Comparison of ENCODE assay signal across 10 cellular contexts in genomic region chr20:59043698-59044097, GRCh38. TPM values are rescaled to one million over a fixed set of nuclear protein-coding genes. Genes with fewer than 3 reads are reported as not detected.
A peak's percentile ranks its signal among the peaks of the same experiment; 100 is the strongest.
DNase-seq lines count a peak whose midpoint lies in the region; ATAC-seq, FAIRE-seq and TF ChIP-seq lines count a peak whose summit lies in the region.
"Had no signal": no experiment of that assay in that cellular context is flagged by ENCODE, and none has a peak within 500 bp of the region (broad histone marks: within the 10 kb centered on the region; RNA-seq: fewer than 3 reads in every experiment).

No MANE protein-coding gene starts in this region.

- CTCF ChIA-PET in K562 (lab: Yijun Ruan, JAX; ENCODE audit: low intra/inter-chr PET ratio) (no interaction called here), HepG2 (lab: Yijun Ruan, JAX; ENCODE audit: low intra/inter-chr PET ratio, low total read pairs) (no interaction called here)

- H3K4me3 ChIP-seq in MG63: no peak overlapping the region
- no peak overlapping the region for H3K4me3 ChIP-seq in K562
- no peak overlapping the region for H3K4me3 ChIP-seq in parathyroid adenoma (ENCODE audit: low read depth, low read length)
- no peak overlapping the region for H3K4me3 ChIP-seq in HepG2 (replicated peaks in 1 of 3; ENCODE audit: insufficient read depth in 1 of 3, low read depth in 2 of 3, low read length in 3 of 3)
- H3K4me3 ChIP-seq: body of pancreas had no signal

- TF ChIP-seq RAD21 in K562 (CRISPR knock-in tag; conservative IDR thresholded peaks at IDR 0.05 in 1 of 2, IDR thresholded peaks at IDR 0.05 in 1 of 2): no peak
- no peak for TF ChIP-seq RAD21 in HepG2 (CRISPR knock-in tag; IDR thresholded peaks at IDR 0.05)

- H3K36me3 ChIP-seq in MG63 (peaks cover 27% of the 10 kb centered on the region), K562 (ENCODE audit: control insufficient read depth, insufficient read depth, low read length) (peaks cover 24% of the 10 kb centered on the region), parathyroid adenoma (ENCODE audit: control insufficient read depth, insufficient read depth, low read length) (no peaks in the 10 kb centered on the region), HepG2 (replicated peaks in 1 of 2; ENCODE audit: control insufficient read depth in 1 of 2, insufficient read depth in 2 of 2, low read length in 2 of 2) (no peaks in the 10 kb centered on the region)

- ATAC-seq in K562 (no peak), HepG2 (no peak), HG02759 (IDR thresholded peaks at IDR 0.05; ENCODE audit: unreplicated experiment) (no peak)

- H3K9ac ChIP-seq in K562 (ENCODE audit: insufficient read depth in 1 of 2, low read depth in 2 of 2, low read length in 2 of 2) (no peak overlapping the region), parathyroid adenoma (no peak overlapping the region), HepG2 (ENCODE audit: insufficient read depth, low read depth, low read length) (no peak overlapping the region)

- H3K4me2 ChIP-seq in K562 (ENCODE audit: insufficient read depth, low read length): no peak overlapping the region
- H3K4me2 ChIP-seq in parathyroid adenoma (ENCODE audit: low read length): no peak overlapping the region
- no peak overlapping the region for H3K4me2 ChIP-seq in HepG2 (ENCODE audit: low read depth, low read length)

- FAIRE-seq in K562 (lab: Jason Lieb, UNC) (no peak), HepG2 (lab: Jason Lieb, UNC) (no peak)

- WGBS in K562 (ENCODE audit: insufficient coverage, low coverage, missing lambda C conversion rate): 52% methylated on average over 3 of the region's 3 CpGs
- WGBS in HepG2 (ENCODE audit: low lambda C conversion rate): 51% methylated on average over 3 of the region's 3 CpGs

- H2AFZ ChIP-seq in K562 (ENCODE audit: low read depth, low read length) (peak overlapping the region; percentile 99), parathyroid adenoma (peak overlapping the region; percentile 81), HepG2 (ENCODE audit: low read length) (no peak overlapping the region)

- in situ Hi-C loops in K562 (cut with MboI): no loop called here
- in situ Hi-C loops in HepG2 (cut with HindIII; ENCODE audit: extremely low pct_ligation_motif_present, low pct_unique_long_range_greater_than_20kb): no loop called here
- in situ Hi-C loops in KBM-7 (cut with MboI; ENCODE audit: low pct_unique_long_range_greater_than_20kb, low sequenced_read_pairs): no loop called here

- H3K79me2 ChIP-seq in K562 (ENCODE audit: control insufficient read depth, insufficient read depth, low read length) (peaks cover 44% of the 10 kb centered on the region), parathyroid adenoma (peaks cover 19% of the 10 kb centered on the region), HepG2 (ENCODE audit: insufficient read depth, low read length) (peaks cover 21% of the 10 kb centered on the region)

- intact Hi-C loops in K562 (cut with micrococcal nuclease): no loop called here
- intact Hi-C loops in HepG2 (cut with micrococcal nuclease; ENCODE audit: unreplicated experiment): no loop called here

- TF ChIP-seq POLR2A in K562 (conservative IDR thresholded peaks at IDR 0.05) (no peak), HepG2 (IDR thresholded peaks at IDR 0.05; ENCODE audit: insufficient read depth in 1 of 2, low read depth in 2 of 2, low read length in 2 of 2) (no peak)

- H4K20me1 ChIP-seq in K562 (replicated peaks; ENCODE audit: control insufficient read depth, insufficient read depth, low read length) (peaks cover 5% of the 10 kb centered on the region), HepG2 (ENCODE audit: insufficient read depth, low read length) (no peaks in the 10 kb centered on the region)

- POLR2A ChIA-PET in K562 (lab: Yijun Ruan, JAX) (interaction anchor here (1.0 to 4.5 kb wide), 5 partner anchors 8 to 62 kb away, joined by 3 to 28 read pairs (median 3); partner anchors contain the start of gene ATP5F1E), HepG2 (lab: Yijun Ruan, JAX) (interaction anchor here (3.0 kb wide), 1 partner anchor 12 kb away, joined by 21 read pairs; the partner anchor contains the start of gene ATP5F1E)

- DNase-seq in DMS79 (lab: John Stamatoyannopoulos, UW): peak; percentile 25
- DNase-seq in MG63: peak; percentile 16
- no peak for DNase-seq in K562 (ENCODE audit: extremely low read depth in 1 of 4, low spot score in 3 of 4)
- DNase-seq in HepG2 (ENCODE audit: low spot score): no peak
- DNase-seq in activated gamma-delta T cell treated with Interleukin-2 at 50 U/mL for 16 hours: no peak
- DNase-seq in KBM-7: no peak
- DNase-seq: body of pancreas had no signal

- TF ChIP-seq CTCF in K562 (IDR thresholded peaks at IDR 0.05 in 2 of 3, conservative IDR thresholded peaks at IDR 0.05 in 1 of 3; ENCODE audit: insufficient read depth in 2 of 3, low read depth in 1 of 3, low read length in 3 of 3) (no peak), parathyroid adenoma (IDR thresholded peaks at IDR 0.05) (no peak), HepG2 (CRISPR knock-in tag; IDR thresholded peaks at IDR 0.05) (no peak)

- no peak overlapping the region for H3K27ac ChIP-seq in K562 (ENCODE audit: extremely low read depth, low read depth, low read length)
- H3K27ac ChIP-seq in parathyroid adenoma: peak overlapping the region; percentile 62
- no peak overlapping the region for H3K27ac ChIP-seq in HepG2 (ENCODE audit: extremely low read length, insufficient read depth, low read length)

- no TSS peak for BruUV-seq in K562 (replicated peaks; lab: Mats Ljungman, UMichigan)
- no TSS peak for BruUV-seq in HepG2 (replicated peaks; lab: Mats Ljungman, UMichigan)

- H3K27me3 ChIP-seq in MG63 (no peaks in the 10 kb centered on the region), K562 (ENCODE audit: control insufficient read depth in 2 of 2, insufficient read depth in 2 of 2, low read length in 2 of 2) (no peaks in the 10 kb centered on the region), parathyroid adenoma (ENCODE audit: control insufficient read depth, insufficient read depth, low read length) (no peaks in the 10 kb centered on the region), HepG2 (ENCODE audit: control insufficient read depth in 1 of 2, insufficient read depth in 2 of 2, low read length in 2 of 2) (peaks cover 2 to 3% of the 10 kb centered on the region in 2 experiments; a peak in 2 of 5 replicates)
- H3K27me3 ChIP-seq: body of pancreas had no signal

- H3K4me1 ChIP-seq in K562 (replicated peaks in 1 of 2; ENCODE audit: control insufficient read depth in 2 of 2, insufficient read depth in 2 of 2, low read length in 2 of 2): peaks cover 12 to 29% of the 10 kb centered on the region in 2 experiments; a peak in 4 of 5 replicates
- peaks cover 2% of the 10 kb centered on the region for H3K4me1 ChIP-seq in parathyroid adenoma
- H3K4me1 ChIP-seq in HepG2 (ENCODE audit: insufficient read depth, low read length): peaks cover 33% of the 10 kb centered on the region

- H3K9me3 ChIP-seq in MG63 (no peaks in the 10 kb centered on the region), K562 (replicated peaks; ENCODE audit: control insufficient read depth, insufficient read depth, low read depth, low read length) (no peaks in the 10 kb centered on the region), parathyroid adenoma (ENCODE audit: control insufficient read depth, low read length) (no peaks in the 10 kb centered on the region), HepG2 (ENCODE audit: low read length) (no peaks in the 10 kb centered on the region)
- H3K9me3 ChIP-seq: body of pancreas had no signal

- TF ChIP-seq EP300 in K562 (IDR thresholded peaks at IDR 0.05; ENCODE audit: low read length) (no peak), HepG2 (IDR thresholded peaks at IDR 0.05; ENCODE audit: low read depth in 2 of 2, low read length in 2 of 2) (no peak), HepG2 (CRISPR knock-in tag; IDR thresholded peaks at IDR 0.05; ENCODE audit: borderline replicate concordance) (no peak)

- H3K9me1 ChIP-seq in K562 (ENCODE audit: control insufficient read depth, insufficient read depth, low read length): peaks cover 4% of the 10 kb centered on the region

RNA-seq across cellular contexts. Expression of gene PRELID3B, which starts 1.1 kb away (rescaled TPM):
- total RNA-seq in MG63 (2014; rRNA removed; shearing (Covaris generic); ENCODE audit: low replicate concordance): 177 and 205 TPM in 2 replicates
- total RNA-seq in K562 (2011; cell fraction: chromatin; rRNA removed; ENCODE audit: low replicate concordance): 17.7 and 24.8 TPM in 2 replicates
- 16.8 and 22.2 TPM in 2 replicates for total RNA-seq in K562 (2011; cell fraction: nucleolus; rRNA removed)
- total RNA-seq in K562 (2011; cell fraction: nucleoplasm; rRNA removed): 28.7 and 35.0 TPM in 2 replicates
- total RNA-seq in K562 (2014; rRNA removed) (90.3 and 96.8 TPM in 2 replicates), K562 (2014; rRNA removed; fragmentation: Illumina TruSeq; extraction: Trizol) (136 and 140 TPM in 2 replicates), K562 (2015; rRNA removed; fragmentation: Illumina TruSeq; extraction: Trizol) (112 and 120 TPM in 2 replicates), K562 (2021) (99.5 and 105 TPM in 2 replicates), HepG2 (2016; rRNA removed; fragmentation: Illumina TruSeq; extraction: Trizol) (42.6 and 59.8 TPM in 2 replicates)
- polyA plus RNA-seq in K562 (2011; rRNA removed) (83.6 and 96.0 TPM in 2 replicates), K562 (2014; fragmentation: Illumina TruSeq; extraction: Trizol) (91.7 and 101 TPM in 2 replicates), K562 (2014; fragmentation: Nextera tagmentation; extraction: Ambion mirVana) (100 to 1,000 TPM; 156 to 186 TPM), K562 (2014; rRNA removed) (77.0 and 81.2 TPM in 2 replicates), HepG2 (2011; rRNA removed) (19.5 and 23.3 TPM in 2 replicates)
- polyA plus RNA-seq in K562 (2011; cell fraction: cytosol; rRNA removed): 20.1 and 42.7 TPM in 2 replicates
- polyA plus RNA-seq in K562 (2011; cell fraction: nucleus; rRNA removed): 74.4 and 76.8 TPM in 2 replicates
- polyA plus RNA-seq in K562 (2012): 58.3 and 91.4 TPM in 2 replicates
- polyA minus RNA-seq in K562 (2011; rRNA and poly(A)+ RNA removed): 151 and 154 TPM in 2 replicates
- polyA minus RNA-seq in K562 (2011; cell fraction: cytosol; rRNA and poly(A)+ RNA removed): 93.2 and 97.4 TPM in 2 replicates
- 28.1 and 43.1 TPM in 2 replicates for polyA minus RNA-seq in K562 (2011; cell fraction: nucleus; rRNA and poly(A)+ RNA removed)
- total RNA-seq in HepG2 (2016; cell fraction: cytosol; rRNA removed; fragmentation: Illumina TruSeq; extraction: Trizol; ENCODE audit: low read depth): 19.8 and 23.7 TPM in 2 replicates
- total RNA-seq in HepG2 (2016; cell fraction: insoluble cytoplasmic fraction; rRNA removed; fragmentation: Illumina TruSeq; extraction: Trizol): 40.7 and 62.3 TPM in 2 replicates
- total RNA-seq in HepG2 (2016; cell fraction: membrane; rRNA removed; fragmentation: Illumina TruSeq; extraction: Trizol): 47.0 and 50.1 TPM in 2 replicates
- 15.4 and 21.0 TPM in 2 replicates for total RNA-seq in HepG2 (2016; cell fraction: nucleus; rRNA removed; fragmentation: Illumina TruSeq; extraction: Trizol)
- polyA plus RNA-seq in HepG2 (2011; cell fraction: cytosol; rRNA removed): 7.1 and 11.2 TPM in 2 replicates
- 6.0 and 7.6 TPM in 2 replicates for polyA plus RNA-seq in HepG2 (2011; cell fraction: nucleus; rRNA removed)
- polyA plus RNA-seq in HepG2 (2012): 17.6 and 21.3 TPM in 2 replicates
- polyA plus RNA-seq in HepG2 (2016; cell fraction: cytosol; fragmentation: Illumina TruSeq; extraction: Trizol; ENCODE audit: low read depth): 16.2 and 20.1 TPM in 2 replicates
- polyA plus RNA-seq in HepG2 (2016; cell fraction: insoluble cytoplasmic fraction; fragmentation: Illumina TruSeq; extraction: Trizol; ENCODE audit: low read depth): 46.4 and 46.8 TPM in 2 replicates
- polyA plus RNA-seq in HepG2 (2016; cell fraction: membrane; fragmentation: Illumina TruSeq; extraction: Trizol; ENCODE audit: low read depth): 29.0 and 30.9 TPM in 2 replicates
- polyA plus RNA-seq in HepG2 (2016; cell fraction: nucleus; fragmentation: Illumina TruSeq; extraction: Trizol; ENCODE audit: insufficient read depth, low read depth): 22.7 and 25.0 TPM in 2 replicates
- 35.2 and 278 TPM in 2 replicates for polyA minus RNA-seq in HepG2 (2011; rRNA and poly(A)+ RNA removed; ENCODE audit: low replicate concordance)
- 23.0 and 32.6 TPM in 2 replicates for polyA minus RNA-seq in HepG2 (2011; cell fraction: cytosol; rRNA and poly(A)+ RNA removed)
- polyA minus RNA-seq in HepG2 (2011; cell fraction: nucleus; rRNA and poly(A)+ RNA removed): 9.5 and 14.8 TPM in 2 replicates

RNA-seq across cellular contexts. Expression of gene ATP5F1E, which starts 11.6 kb away (rescaled TPM):
- total RNA-seq in MG63 (2014; rRNA removed; shearing (Covaris generic); ENCODE audit: low replicate concordance): 32.4 and 44.2 TPM in 2 replicates
- total RNA-seq in K562 (2011; cell fraction: chromatin; rRNA removed; ENCODE audit: low replicate concordance): 19.6 and 60.1 TPM in 2 replicates
- total RNA-seq in K562 (2011; cell fraction: nucleolus; rRNA removed): 23.8 and 27.5 TPM in 2 replicates
- total RNA-seq in K562 (2011; cell fraction: nucleoplasm; rRNA removed): 49.5 and 88.6 TPM in 2 replicates
- total RNA-seq in K562 (2014; rRNA removed) (49.4 and 64.1 TPM in 2 replicates), K562 (2014; rRNA removed; fragmentation: Illumina TruSeq; extraction: Trizol) (113 and 123 TPM in 2 replicates), K562 (2015; rRNA removed; fragmentation: Illumina TruSeq; extraction: Trizol) (98.7 and 109 TPM in 2 replicates), K562 (2021) (125 and 146 TPM in 2 replicates), HepG2 (2016; rRNA removed; fragmentation: Illumina TruSeq; extraction: Trizol) (134 and 163 TPM in 2 replicates)
- polyA plus RNA-seq in K562 (2011; rRNA removed) (140 and 167 TPM in 2 replicates), K562 (2014; fragmentation: Illumina TruSeq; extraction: Trizol) (60.3 and 67.7 TPM in 2 replicates), K562 (2014; fragmentation: Nextera tagmentation; extraction: Ambion mirVana) (100 to 1,000 TPM; 161 to 162 TPM), K562 (2014; rRNA removed) (109 and 117 TPM in 2 replicates), HepG2 (2011; rRNA removed) (99.9 and 121 TPM in 2 replicates)
- polyA plus RNA-seq in K562 (2011; cell fraction: cytosol; rRNA removed): 16.9 and 37.2 TPM in 2 replicates
- 32.8 and 51.1 TPM in 2 replicates for polyA plus RNA-seq in K562 (2011; cell fraction: nucleus; rRNA removed)
- 66.6 and 187 TPM in 2 replicates for polyA plus RNA-seq in K562 (2012)
- polyA minus RNA-seq in K562 (2011; rRNA and poly(A)+ RNA removed): 36.3 and 47.6 TPM in 2 replicates
- 19.7 and 24.7 TPM in 2 replicates for polyA minus RNA-seq in K562 (2011; cell fraction: cytosol; rRNA and poly(A)+ RNA removed)
- 53.0 and 99.3 TPM in 2 replicates for polyA minus RNA-seq in K562 (2011; cell fraction: nucleus; rRNA and poly(A)+ RNA removed)
- 136 and 187 TPM in 2 replicates for total RNA-seq in HepG2 (2016; cell fraction: cytosol; rRNA removed; fragmentation: Illumina TruSeq; extraction: Trizol; ENCODE audit: low read depth)
- 135 and 172 TPM in 2 replicates for total RNA-seq in HepG2 (2016; cell fraction: insoluble cytoplasmic fraction; rRNA removed; fragmentation: Illumina TruSeq; extraction: Trizol)
- 188 and 230 TPM in 2 replicates for total RNA-seq in HepG2 (2016; cell fraction: membrane; rRNA removed; fragmentation: Illumina TruSeq; extraction: Trizol)
- total RNA-seq in HepG2 (2016; cell fraction: nucleus; rRNA removed; fragmentation: Illumina TruSeq; extraction: Trizol): 74.5 and 76.2 TPM in 2 replicates
- polyA plus RNA-seq in HepG2 (2011; cell fraction: cytosol; rRNA removed): 40.4 and 46.7 TPM in 2 replicates
- 11.8 and 17.3 TPM in 2 replicates for polyA plus RNA-seq in HepG2 (2011; cell fraction: nucleus; rRNA removed)
- polyA plus RNA-seq in HepG2 (2012): 85.8 and 145 TPM in 2 replicates
- polyA plus RNA-seq in HepG2 (2016; cell fraction: cytosol; fragmentation: Illumina TruSeq; extraction: Trizol; ENCODE audit: low read depth): 146 and 191 TPM in 2 replicates
- 167 and 175 TPM in 2 replicates for polyA plus RNA-seq in HepG2 (2016; cell fraction: insoluble cytoplasmic fraction; fragmentation: Illumina TruSeq; extraction: Trizol; ENCODE audit: low read depth)
- polyA plus RNA-seq in HepG2 (2016; cell fraction: membrane; fragmentation: Illumina TruSeq; extraction: Trizol; ENCODE audit: low read depth): 151 and 201 TPM in 2 replicates
- polyA plus RNA-seq in HepG2 (2016; cell fraction: nucleus; fragmentation: Illumina TruSeq; extraction: Trizol; ENCODE audit: insufficient read depth, low read depth): 88.7 and 95.7 TPM in 2 replicates
- 19.0 and 25.4 TPM in 2 replicates for polyA minus RNA-seq in HepG2 (2011; rRNA and poly(A)+ RNA removed; ENCODE audit: low replicate concordance)
- 21.2 and 23.6 TPM in 2 replicates for polyA minus RNA-seq in HepG2 (2011; cell fraction: cytosol; rRNA and poly(A)+ RNA removed)
- polyA minus RNA-seq in HepG2 (2011; cell fraction: nucleus; rRNA and poly(A)+ RNA removed): 61.4 and 62.2 TPM in 2 replicates

RNA-seq across cellular contexts. Expression of gene TUBB1, which starts 24.5 kb away (rescaled TPM):
- total RNA-seq in MG63 (2014; rRNA removed; shearing (Covaris generic); ENCODE audit: low replicate concordance): not detected in 2 replicates
- 1.4 and 3.2 TPM in 2 replicates for total RNA-seq in K562 (2011; cell fraction: chromatin; rRNA removed; ENCODE audit: low replicate concordance)
- 1.7 and 2.1 TPM in 2 replicates for total RNA-seq in K562 (2011; cell fraction: nucleolus; rRNA removed)
- 2.0 and 2.8 TPM in 2 replicates for total RNA-seq in K562 (2011; cell fraction: nucleoplasm; rRNA removed)
- total RNA-seq in K562 (2014; rRNA removed) (1.7 and 2.1 TPM in 2 replicates), K562 (2014; rRNA removed; fragmentation: Illumina TruSeq; extraction: Trizol) (2.3 and 2.8 TPM in 2 replicates), K562 (2015; rRNA removed; fragmentation: Illumina TruSeq; extraction: Trizol) (2.0 and 2.4 TPM in 2 replicates), K562 (2021) (1.9 and 3.9 TPM in 2 replicates), HepG2 (2016; rRNA removed; fragmentation: Illumina TruSeq; extraction: Trizol) (0.11 and 0.17 TPM in 2 replicates)
- polyA plus RNA-seq in K562 (2011; rRNA removed) (1.1 and 3.6 TPM in 2 replicates), K562 (2014; fragmentation: Illumina TruSeq; extraction: Trizol) (3.1 and 4.1 TPM in 2 replicates), K562 (2014; fragmentation: Nextera tagmentation; extraction: Ambion mirVana) (1 to 10 TPM; 1.5 to 1.6 TPM), K562 (2014; rRNA removed) (1.9 and 3.0 TPM in 2 replicates), HepG2 (2011; rRNA removed) (51.5 and 57.6 TPM in 2 replicates)
- polyA plus RNA-seq in K562 (2011; cell fraction: cytosol; rRNA removed): 0.69 and 3.4 TPM in 2 replicates
- polyA plus RNA-seq in K562 (2011; cell fraction: nucleus; rRNA removed): 0.51 and 1.8 TPM in 2 replicates
- polyA plus RNA-seq in K562 (2012): 2.3 and 3.8 TPM in 2 replicates
- 1.6 and 4.3 TPM in 2 replicates for polyA minus RNA-seq in K562 (2011; rRNA and poly(A)+ RNA removed)
- 0.64 and 1.7 TPM in 2 replicates for polyA minus RNA-seq in K562 (2011; cell fraction: cytosol; rRNA and poly(A)+ RNA removed)
- polyA minus RNA-seq in K562 (2011; cell fraction: nucleus; rRNA and poly(A)+ RNA removed): 0.89 and 1.3 TPM in 2 replicates
- total RNA-seq in HepG2 (2016; cell fraction: cytosol; rRNA removed; fragmentation: Illumina TruSeq; extraction: Trizol; ENCODE audit: low read depth): not detected in 2 replicates
- total RNA-seq in HepG2 (2016; cell fraction: insoluble cytoplasmic fraction; rRNA removed; fragmentation: Illumina TruSeq; extraction: Trizol): 0.17 and 0.25 TPM in 2 replicates
- total RNA-seq in HepG2 (2016; cell fraction: membrane; rRNA removed; fragmentation: Illumina TruSeq; extraction: Trizol): 0.07 TPM in 1 of 2 replicates, not detected in the other
- total RNA-seq in HepG2 (2016; cell fraction: nucleus; rRNA removed; fragmentation: Illumina TruSeq; extraction: Trizol): 0.09 and 0.16 TPM in 2 replicates
- 32.3 and 32.4 TPM in 2 replicates for polyA plus RNA-seq in HepG2 (2011; cell fraction: cytosol; rRNA removed)
- 71.8 and 73.9 TPM in 2 replicates for polyA plus RNA-seq in HepG2 (2011; cell fraction: nucleus; rRNA removed)
- 7.2 and 22.3 TPM in 2 replicates for polyA plus RNA-seq in HepG2 (2012)
- 0.03 TPM in 1 of 2 replicates, not detected in the other for polyA plus RNA-seq in HepG2 (2016; cell fraction: cytosol; fragmentation: Illumina TruSeq; extraction: Trizol; ENCODE audit: low read depth)
- polyA plus RNA-seq in HepG2 (2016; cell fraction: insoluble cytoplasmic fraction; fragmentation: Illumina TruSeq; extraction: Trizol; ENCODE audit: low read depth): 0.23 and 0.33 TPM in 2 replicates
- 0.05 and 0.07 TPM in 2 replicates for polyA plus RNA-seq in HepG2 (2016; cell fraction: membrane; fragmentation: Illumina TruSeq; extraction: Trizol; ENCODE audit: low read depth)
- 0.33 and 0.59 TPM in 2 replicates for polyA plus RNA-seq in HepG2 (2016; cell fraction: nucleus; fragmentation: Illumina TruSeq; extraction: Trizol; ENCODE audit: insufficient read depth, low read depth)
- 47.0 TPM in 1 of 2 replicates, not detected in the other for polyA minus RNA-seq in HepG2 (2011; rRNA and poly(A)+ RNA removed; ENCODE audit: low replicate concordance)
- polyA minus RNA-seq in HepG2 (2011; cell fraction: cytosol; rRNA and poly(A)+ RNA removed): 17.2 and 17.4 TPM in 2 replicates
- polyA minus RNA-seq in HepG2 (2011; cell fraction: nucleus; rRNA and poly(A)+ RNA removed): 20.1 and 23.4 TPM in 2 replicates
- total RNA-seq: body of pancreas, kidney epithelial cell had no signal

RNA-seq across cellular contexts. Expression of gene CTSZ, which starts 36.6 kb away (rescaled TPM):
- 445 and 487 TPM in 2 replicates for total RNA-seq in MG63 (2014; rRNA removed; shearing (Covaris generic); ENCODE audit: low replicate concordance)
- 52.6 and 123 TPM in 2 replicates for total RNA-seq in K562 (2011; cell fraction: chromatin; rRNA removed; ENCODE audit: low replicate concordance)
- 146 and 149 TPM in 2 replicates for total RNA-seq in K562 (2011; cell fraction: nucleolus; rRNA removed)
- total RNA-seq in K562 (2011; cell fraction: nucleoplasm; rRNA removed): 120 and 126 TPM in 2 replicates
- total RNA-seq in K562 (2014; rRNA removed) (73.2 and 83.8 TPM in 2 replicates), K562 (2014; rRNA removed; fragmentation: Illumina TruSeq; extraction: Trizol) (62.6 and 63.8 TPM in 2 replicates), K562 (2015; rRNA removed; fragmentation: Illumina TruSeq; extraction: Trizol) (82.8 and 82.9 TPM in 2 replicates), K562 (2021) (84.7 and 97.7 TPM in 2 replicates), HepG2 (2016; rRNA removed; fragmentation: Illumina TruSeq; extraction: Trizol) (not detected in 2 replicates)
- polyA plus RNA-seq in K562 (2011; rRNA removed) (83.8 and 93.1 TPM in 2 replicates), K562 (2014; fragmentation: Illumina TruSeq; extraction: Trizol) (123 and 143 TPM in 2 replicates), K562 (2014; fragmentation: Nextera tagmentation; extraction: Ambion mirVana) (1 to 10 TPM; 1.6 to 5.3 TPM), K562 (2014; rRNA removed) (96.2 and 107 TPM in 2 replicates), HepG2 (2011; rRNA removed) (0.33 and 0.46 TPM in 2 replicates)
- polyA plus RNA-seq in K562 (2011; cell fraction: cytosol; rRNA removed): 81.2 and 107 TPM in 2 replicates
- 54.7 and 64.6 TPM in 2 replicates for polyA plus RNA-seq in K562 (2011; cell fraction: nucleus; rRNA removed)
- 79.3 and 95.2 TPM in 2 replicates for polyA plus RNA-seq in K562 (2012)
- polyA minus RNA-seq in K562 (2011; rRNA and poly(A)+ RNA removed): 59.9 and 68.2 TPM in 2 replicates
- 34.4 and 34.8 TPM in 2 replicates for polyA minus RNA-seq in K562 (2011; cell fraction: cytosol; rRNA and poly(A)+ RNA removed)
- 24.1 and 25.5 TPM in 2 replicates for polyA minus RNA-seq in K562 (2011; cell fraction: nucleus; rRNA and poly(A)+ RNA removed)
- not detected in 2 replicates for total RNA-seq in HepG2 (2016; cell fraction: cytosol; rRNA removed; fragmentation: Illumina TruSeq; extraction: Trizol; ENCODE audit: low read depth)
- not detected in 2 replicates for total RNA-seq in HepG2 (2016; cell fraction: insoluble cytoplasmic fraction; rRNA removed; fragmentation: Illumina TruSeq; extraction: Trizol)
- total RNA-seq in HepG2 (2016; cell fraction: membrane; rRNA removed; fragmentation: Illumina TruSeq; extraction: Trizol): not detected in 2 replicates
- total RNA-seq in HepG2 (2016; cell fraction: nucleus; rRNA removed; fragmentation: Illumina TruSeq; extraction: Trizol): not detected in 2 replicates
- polyA plus RNA-seq in HepG2 (2011; cell fraction: cytosol; rRNA removed): 0.28 and 0.36 TPM in 2 replicates
- polyA plus RNA-seq in HepG2 (2011; cell fraction: nucleus; rRNA removed): 0.23 and 0.59 TPM in 2 replicates
- 0.47 and 0.52 TPM in 2 replicates for polyA plus RNA-seq in HepG2 (2012)
- not detected in 2 replicates for polyA plus RNA-seq in HepG2 (2016; cell fraction: cytosol; fragmentation: Illumina TruSeq; extraction: Trizol; ENCODE audit: low read depth)
- polyA plus RNA-seq in HepG2 (2016; cell fraction: insoluble cytoplasmic fraction; fragmentation: Illumina TruSeq; extraction: Trizol; ENCODE audit: low read depth): not detected in 2 replicates
- not detected in 2 replicates for polyA plus RNA-seq in HepG2 (2016; cell fraction: membrane; fragmentation: Illumina TruSeq; extraction: Trizol; ENCODE audit: low read depth)
- not detected in 2 replicates for polyA plus RNA-seq in HepG2 (2016; cell fraction: nucleus; fragmentation: Illumina TruSeq; extraction: Trizol; ENCODE audit: insufficient read depth, low read depth)
- 0.10 and 114 TPM in 2 replicates for polyA minus RNA-seq in HepG2 (2011; rRNA and poly(A)+ RNA removed; ENCODE audit: low replicate concordance)
- 0.70 TPM in 1 of 2 replicates, not detected in the other for polyA minus RNA-seq in HepG2 (2011; cell fraction: cytosol; rRNA and poly(A)+ RNA removed)
- polyA minus RNA-seq in HepG2 (2011; cell fraction: nucleus; rRNA and poly(A)+ RNA removed): 1.0 TPM in 1 of 2 replicates, not detected in the other

Comparison
In these comparisons a context has a peak if more than half of its experiments do, and no peak if none do; other contexts are left out.
1. DNase-seq: peak in DMS79 (single experiment) and MG63 (single experiment); none in K562 (0 of 4), HepG2 (single experiment), activated gamma-delta T cell treated with Interleukin-2 at 50 U/mL for 16 hours (single experiment) and KBM-7 (single experiment).